ENCODE assay signal across 10 cellular contexts in the genomic region with DNA sequence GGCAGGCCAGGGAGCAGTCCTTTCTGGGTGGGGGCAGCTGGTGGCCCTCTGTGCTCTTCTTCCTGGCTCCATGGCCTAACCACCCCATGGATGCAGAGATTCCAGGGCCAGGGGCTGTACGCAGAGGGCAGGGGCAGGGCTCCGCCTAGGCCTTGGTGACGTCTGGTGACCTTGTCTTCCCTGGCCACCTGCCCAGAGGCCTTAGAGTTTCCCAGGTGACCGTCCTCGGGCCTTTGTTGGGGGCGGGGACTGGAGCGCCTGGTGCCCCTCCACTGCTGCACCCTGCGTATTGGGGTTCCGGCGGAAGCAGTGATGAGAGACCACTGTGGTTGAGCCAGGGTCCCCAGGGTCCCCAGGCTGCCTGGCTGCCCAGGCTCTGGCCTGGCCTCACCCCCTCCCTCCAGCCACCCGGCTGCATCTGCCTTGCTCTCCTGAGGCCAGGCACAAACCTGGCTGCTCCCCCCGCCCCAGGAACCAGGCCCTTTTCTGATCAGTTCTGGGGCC. TPM values are rescaled to one million over a fixed set of nuclear protein-coding genes. Genes with fewer than 3 reads are reported as not detected.
DNase-seq lines count a peak whose midpoint lies in the region; ATAC-seq, FAIRE-seq and TF ChIP-seq lines count a peak whose summit lies in the region.
"Had no signal": no experiment of that assay in that cellular context is flagged by ENCODE, and none has a peak within 500 bp of the region (broad histone marks: within the 10 kb centered on the region; RNA-seq: fewer than 3 reads in every experiment).

No MANE protein-coding gene starts in this region.

- peak overlapping the region; percentile 61 for H2AFZ ChIP-seq in parathyroid adenoma

- H3K4me1 Mint-ChIP-seq in CD8-positive, alpha-beta T cell (ENCODE audit: low read depth), result peaks cover 11% of the 10 kb centered on the region
- peaks cover 44% of the 10 kb centered on the region for H3K4me1 Mint-ChIP-seq in WTC11

- peaks cover 22% of the 10 kb centered on the region for H3K36me3 Mint-ChIP-seq in CD8-positive, alpha-beta T cell
- H3K36me3 Mint-ChIP-seq in WTC11, result peaks cover 6% of the 10 kb centered on the region; the same call in 1 of the 2 replicates

- H3K27me3 ChIP-seq in CD8-positive, alpha-beta T cell (ENCODE audit: insufficient read depth, low read length), result no peaks in the 10 kb centered on the region
- H3K27me3 ChIP-seq in parathyroid adenoma (ENCODE audit: control insufficient read depth, insufficient read depth, low read length), result no peaks in the 10 kb centered on the region

- H3K36me3 ChIP-seq in CD8-positive, alpha-beta T cell (ENCODE audit: insufficient read depth, low read length), result no peaks in the 10 kb centered on the region
- no peaks in the 10 kb centered on the region for H3K36me3 ChIP-seq in parathyroid adenoma (ENCODE audit: control insufficient read depth, insufficient read depth, low read length)

- no peaks in the 10 kb centered on the region for H3K27me3 Mint-ChIP-seq in CD8-positive, alpha-beta T cell (ENCODE audit: low read depth)
- no peaks in the 10 kb centered on the region for H3K27me3 Mint-ChIP-seq in WTC11 (ENCODE audit: low read depth)

- POLR2A ChIA-PET in CD8-positive, alpha-beta T cell (lab: Charles Lee), result no interaction called here
- POLR2A ChIA-PET in WTC11 (lab: Charles Lee), result interaction anchor here (1.0 to 1.8 kb wide), 2 partner anchors 11 to 14 kb away, joined by 3 to 9 read pairs; no protein-coding TSS in a partner anchor

- H3K4me2 ChIP-seq in parathyroid adenoma (ENCODE audit: low read length), result peak overlapping the region; percentile 90

- TF ChIP-seq POLR2A in GM12891 (IDR thresholded peaks at IDR 0.05; ENCODE audit: low read depth, low read length), result no peak

- no peak for FAIRE-seq in GM12891 (lab: Jason Lieb, UNC)

- no peaks in the 10 kb centered on the region for H3K9me3 ChIP-seq in CD8-positive, alpha-beta T cell (ENCODE audit: low read length)
- no peaks in the 10 kb centered on the region for H3K9me3 ChIP-seq in parathyroid adenoma (ENCODE audit: control insufficient read depth, low read length)

- H3K27ac Mint-ChIP-seq in CD8-positive, alpha-beta T cell, result no peak overlapping the region
- H3K27ac Mint-ChIP-seq in WTC11, result peak overlapping the region; percentile 99

- no peak for DNase-seq in CD8-positive, alpha-beta T cell
- DNase-seq in WTC11 (ENCODE audit: low spot score) (no peak), left ventricle myocardium superior (peak; percentile 84), SW 1271 (lab: John Stamatoyannopoulos, UW) (no peak), NCI-H1092 (lab: John Stamatoyannopoulos, UW) (no peak), head of caudate nucleus (no peak), GM12891 (ENCODE audit: insufficient read length, low spot score) (no peak)
- DNase-seq: activated CD4-positive, alpha-beta T cell treated with anti-CD3 and anti-CD28 coated beads, Interleukin-2, amount 50 U/mL, for 48 hours; central memory CD4-positive, alpha-beta T cell had no signal

- intact Hi-C loops in CD8-positive, alpha-beta T cell (cut with DNase I, micrococcal nuclease), result no loop called here
- intact Hi-C loops in left ventricle myocardium superior (cut with micrococcal nuclease), result no loop called here
- intact Hi-C loops in head of caudate nucleus (cut with DNase I), result no loop called here

- no peak overlapping the region for H3K27ac ChIP-seq in CD8-positive, alpha-beta T cell (ENCODE audit: low read depth, low read length)
- H3K27ac ChIP-seq in parathyroid adenoma, result peak overlapping the region; percentile 100

- no peak overlapping the region for H3K4me3 ChIP-seq in CD8-positive, alpha-beta T cell (ENCODE audit: low read depth, low read length)
- peak overlapping the region; percentile 63 for H3K4me3 ChIP-seq in parathyroid adenoma (ENCODE audit: low read depth, low read length)

- H3K9ac ChIP-seq in parathyroid adenoma, result peak overlapping the region; percentile 93

- CTCF ChIA-PET in CD8-positive, alpha-beta T cell (lab: Charles Lee), result interaction anchor here (0.8 to 1.4 kb wide), 3 partner anchors 13 to 52 kb away, joined by 3 read pairs; no protein-coding TSS in a partner anchor
- CTCF ChIA-PET in WTC11 (lab: Charles Lee), result interaction anchor here (4.2 kb wide), 1 partner anchor 12 kb away, joined by 63 read pairs; no protein-coding TSS in a partner anchor

- H3K4me1 ChIP-seq in CD8-positive, alpha-beta T cell (ENCODE audit: insufficient read depth, low read length), result peaks cover 19% of the 10 kb centered on the region
- peaks cover 46% of the 10 kb centered on the region for H3K4me1 ChIP-seq in parathyroid adenoma

- peak overlapping the region; percentile 22 for H3K4me3 Mint-ChIP-seq in CD8-positive, alpha-beta T cell
- peak overlapping the region; percentile 53 for H3K4me3 Mint-ChIP-seq in WTC11

- no peaks in the 10 kb centered on the region for H3K9me3 Mint-ChIP-seq in CD8-positive, alpha-beta T cell
- H3K9me3 Mint-ChIP-seq in WTC11, result no peaks in the 10 kb centered on the region

- peaks cover 56% of the 10 kb centered on the region for H3K79me2 ChIP-seq in parathyroid adenoma

- TF ChIP-seq CTCF in CD8-positive, alpha-beta T cell (IDR thresholded peaks at IDR 0.05), result no peak
- TF ChIP-seq CTCF in WTC11 (IDR thresholded peaks at IDR 0.05) (no peak), parathyroid adenoma (IDR thresholded peaks at IDR 0.05) (no peak)

- ATAC-seq in CD8-positive, alpha-beta T cell, result no peak
- ATAC-seq in WTC11 (no peak), left ventricle myocardium superior (peak; percentile 82)

TF ChIP-seq in WTC11, 78 proteins besides CTCF, POLR2A, EP300 and RAD21 (continues in another document):
- TF ChIP-seq NR3C1 (CRISPR knock-in tag; conservative IDR thresholded peaks at IDR 0.05; ENCODE audit: low read depth) (no peak), TP53 (CRISPR knock-in tag; IDR thresholded peaks at IDR 0.05) (no peak), ZBTB21 (CRISPR knock-in tag; IDR thresholded peaks at IDR 0.05; ENCODE audit: borderline replicate concordance) (no peak), ZNF232 (CRISPR knock-in tag; IDR thresholded peaks at IDR 0.05) (no peak), TEAD1 (CRISPR knock-in tag; IDR thresholded peaks at IDR 0.05) (no peak)
- TF ChIP-seq, protein P1, sequence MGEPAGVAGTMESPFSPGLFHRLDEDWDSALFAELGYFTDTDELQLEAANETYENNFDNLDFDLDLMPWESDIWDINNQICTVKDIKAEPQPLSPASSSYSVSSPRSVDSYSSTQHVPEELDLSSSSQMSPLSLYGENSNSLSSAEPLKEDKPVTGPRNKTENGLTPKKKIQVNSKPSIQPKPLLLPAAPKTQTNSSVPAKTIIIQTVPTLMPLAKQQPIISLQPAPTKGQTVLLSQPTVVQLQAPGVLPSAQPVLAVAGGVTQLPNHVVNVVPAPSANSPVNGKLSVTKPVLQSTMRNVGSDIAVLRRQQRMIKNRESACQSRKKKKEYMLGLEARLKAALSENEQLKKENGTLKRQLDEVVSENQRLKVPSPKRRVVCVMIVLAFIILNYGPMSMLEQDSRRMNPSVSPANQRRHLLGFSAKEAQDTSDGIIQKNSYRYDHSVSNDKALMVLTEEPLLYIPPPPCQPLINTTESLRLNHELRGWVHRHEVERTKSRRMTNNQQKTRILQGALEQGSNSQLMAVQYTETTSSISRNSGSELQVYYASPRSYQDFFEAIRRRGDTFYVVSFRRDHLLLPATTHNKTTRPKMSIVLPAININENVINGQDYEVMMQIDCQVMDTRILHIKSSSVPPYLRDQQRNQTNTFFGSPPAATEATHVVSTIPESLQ (CRISPR knock-in tag; IDR thresholded peaks at IDR 0.05), result no peak
- TF ChIP-seq, protein P2, sequence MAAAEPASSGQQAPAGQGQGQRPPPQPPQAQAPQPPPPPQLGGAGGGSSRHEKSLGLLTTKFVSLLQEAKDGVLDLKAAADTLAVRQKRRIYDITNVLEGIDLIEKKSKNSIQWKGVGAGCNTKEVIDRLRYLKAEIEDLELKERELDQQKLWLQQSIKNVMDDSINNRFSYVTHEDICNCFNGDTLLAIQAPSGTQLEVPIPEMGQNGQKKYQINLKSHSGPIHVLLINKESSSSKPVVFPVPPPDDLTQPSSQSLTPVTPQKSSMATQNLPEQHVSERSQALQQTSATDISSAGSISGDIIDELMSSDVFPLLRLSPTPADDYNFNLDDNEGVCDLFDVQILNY (CRISPR knock-in tag; IDR thresholded peaks at IDR 0.05), result no peak

TF ChIP-seq in GM12891, 5 proteins besides CTCF, POLR2A, EP300 and RAD21:
- TF ChIP-seq TAF1 (IDR thresholded peaks at IDR 0.05; ENCODE audit: low read depth, low read length) (no peak), POLR2AphosphoS5 (IDR thresholded peaks at IDR 0.05; ENCODE audit: low read depth, low read length) (no peak), SPI1 (IDR thresholded peaks at IDR 0.05; ENCODE audit: low read depth, low read length) (no peak), POU2F2 (IDR thresholded peaks at IDR 0.05; ENCODE audit: low read depth, low read length) (no peak), PAX5 (IDR thresholded peaks at IDR 0.05; ENCODE audit: insufficient read depth, low read length, severe bottlenecking) (no peak)

RNA-seq across cellular contexts. Expression of a gene that starts 10.3 kb away (rescaled TPM):
- total RNA-seq in CD8-positive, alpha-beta T cell, result 10 to 100 TPM; 25.6 to 27.1 TPM
- total RNA-seq in WTC11 (2021), result 12.2 to 14.1 TPM (median 13.6 TPM) in 3 replicates
- 19.9 TPM for total RNA-seq in left ventricle myocardium superior
- polyA plus RNA-seq in GM12891 (2012; ENCODE audit: low read depth, missing spikeins), result 0.13 TPM
